7 cellular contexts compared by ENCODE assay signal in genomic region chr6:89412071-89413005, GRCh38. TPM values are rescaled to one million over a fixed set of nuclear protein-coding genes. Genes with fewer than 3 reads are reported as not detected.
DNase-seq lines count a peak whose midpoint lies in the region; ATAC-seq, FAIRE-seq and TF ChIP-seq lines count a peak whose summit lies in the region.

Gene RRAGD, minus strand, starts transcription at chr6:89412273. Its CDS starts 280 bp downstream, at chr6:89411993.

- TF ChIP-seq CTCF in GM13976 (IDR thresholded peaks at IDR 0.05; ENCODE audit: borderline replicate concordance, control extremely low read depth, extremely low read depth, insufficient read depth, missing control alignments) (no peak), VCaP (conservative IDR thresholded peaks at IDR 0.05) (peak; percentile 17; the same call in 1 of the 2 replicates), mammary epithelial cell (conservative IDR thresholded peaks at IDR 0.05 in 1 of 2, IDR thresholded peaks at IDR 0.05 in 1 of 2; ENCODE audit: extremely low read depth in 1 of 2, insufficient read depth in 1 of 2, low read depth in 1 of 2, low read length in 2 of 2) (no peak), keratinocyte (optimal IDR thresholded peaks at IDR 0.05 in 1 of 3, IDR thresholded peaks at IDR 0.05 in 1 of 3, conservative IDR thresholded peaks at IDR 0.05 in 1 of 3; ENCODE audit: extremely low read depth in 1 of 3, insufficient read depth in 2 of 3, low read length in 3 of 3) (no peak)

- CTCF ChIA-PET in mammary epithelial cell (lab: Charles Lee; ENCODE audit: low non-redundant PET) = no interaction called here

- H3K36me3 ChIP-seq in mammary epithelial cell (ENCODE audit: insufficient read depth, low read length) = no peaks in the 10 kb centered on the region
- no peaks in the 10 kb centered on the region for H3K36me3 ChIP-seq in keratinocyte (ENCODE audit: control insufficient read depth in 2 of 2, extremely low read depth in 1 of 2, insufficient read depth in 2 of 2, low read length in 2 of 2)

- H3K9ac ChIP-seq in mammary epithelial cell (ENCODE audit: insufficient read depth, low read length) (no peak within 1 kb of the TSS), keratinocyte (ENCODE audit: control insufficient read depth, extremely low read depth, insufficient read depth, low read length) (no peak within 1 kb of the TSS)

- H3K27ac ChIP-seq in VCaP (peak within 1 kb of the TSS; percentile 94), mammary epithelial cell (ENCODE audit: insufficient read depth, low read depth, low read length) (no peak within 1 kb of the TSS), keratinocyte (ENCODE audit: control insufficient read depth, insufficient read depth, low read length) (no peak within 1 kb of the TSS)

- H3K4me3 ChIP-seq in mammary epithelial cell (replicated peaks in 1 of 3; ENCODE audit: insufficient read depth in 1 of 3, low read depth in 2 of 3, low read length in 3 of 3) (peak within 1 kb of the TSS; percentile 54 to 64 (median 56)), keratinocyte (ENCODE audit: control insufficient read depth in 2 of 3, extremely low read depth in 1 of 3, insufficient read depth in 2 of 3, low read depth in 1 of 3, low read length in 3 of 3) (peak within 1 kb of the TSS; percentile 31 to 43 (median 40))

- no peaks in the 10 kb centered on the region for H3K79me2 ChIP-seq in mammary epithelial cell (ENCODE audit: insufficient read depth, low read length)
- H3K79me2 ChIP-seq in keratinocyte (ENCODE audit: control insufficient read depth, insufficient read depth, low read length) = no peaks in the 10 kb centered on the region

- H4K20me1 ChIP-seq in mammary epithelial cell (ENCODE audit: insufficient read depth, low read length) (no peaks in the 10 kb centered on the region), keratinocyte (ENCODE audit: control insufficient read depth, extremely low read depth, insufficient read depth, low read length) (no peaks in the 10 kb centered on the region)

- H3K9me3 ChIP-seq in mammary epithelial cell (replicated peaks; ENCODE audit: insufficient read depth, low read length) = no peaks in the 10 kb centered on the region
- H3K9me3 ChIP-seq in keratinocyte (ENCODE audit: control insufficient read depth, low read depth, low read length) = no peaks in the 10 kb centered on the region

- DNase-seq in GM13976 (ENCODE audit: low spot score) (peak; percentile 87), NCI-H1105 treated with DMSO at 0.1 percent for 48 hours (lab: John Stamatoyannopoulos, UW) (peak; percentile 68), mammary epithelial cell (peak; percentile 14), keratinocyte (ENCODE audit: low read depth, low spot score) (no peak)
- peak; percentile 52 for DNase-seq in stimulated activated CD4-positive, alpha-beta T cell treated with anti-CD3 and anti-CD28 coated beads, Interleukin-12 subunit alpha, Interleukin-12 subunit beta, amount 100 ng/mL, for 4 hours

- H3K27me3 ChIP-seq in mammary epithelial cell (ENCODE audit: insufficient read depth, low read length) (peaks cover 34% of the 10 kb centered on the region), keratinocyte (ENCODE audit: control insufficient read depth, extremely low read depth, insufficient read depth, low read length) (peaks cover 61% of the 10 kb centered on the region)

- WGBS in mammary epithelial cell (ENCODE audit: low coverage, missing lambda C conversion rate) = 4% methylated on average over 13 of the region's 85 CpGs

- no TSS peak for BruUV-seq in mammary epithelial cell (replicated peaks; lab: Mats Ljungman, UMichigan)

- H3K4me1 ChIP-seq in mammary epithelial cell (ENCODE audit: insufficient read depth, low read length) = peaks cover 17% of the 10 kb centered on the region
- no peaks in the 10 kb centered on the region for H3K4me1 ChIP-seq in keratinocyte (ENCODE audit: control insufficient read depth, extremely low read depth, insufficient read depth, low read length)

- FAIRE-seq in keratinocyte (lab: Jason Lieb, UNC) = no peak

- H2AFZ ChIP-seq in mammary epithelial cell (ENCODE audit: low read depth, low read length) = peak within 1 kb of the TSS; percentile 80
- H2AFZ ChIP-seq in keratinocyte (ENCODE audit: control insufficient read depth, low read length) = peak within 1 kb of the TSS; percentile 32

- in situ Hi-C loops in GM13976 (cut with MboI; ENCODE audit: low sequenced_read_pairs, unreplicated experiment) (no loop called here), mammary epithelial cell (cut with MboI; ENCODE audit: low sequenced_read_pairs in 2 of 2) (no loop called here)

- peak; percentile 77 for ATAC-seq in HG02623 (IDR thresholded peaks at IDR 0.05; ENCODE audit: unreplicated experiment)

- intact Hi-C loops in mammary epithelial cell (cut with micrococcal nuclease) = no loop called here

- dilution Hi-C loops in mammary epithelial cell (cut with HindIII; ENCODE audit: low sequenced_read_pairs) = no loop called here
- dilution Hi-C loops in keratinocyte (cut with MboI; ENCODE audit: extremely low pct_ligation_motif_present, low sequenced_read_pairs) = no loop called here

- H3K9me1 ChIP-seq in keratinocyte (ENCODE audit: control insufficient read depth, extremely low read depth, insufficient read depth, low read length) = no peaks in the 10 kb centered on the region

- peak within 1 kb of the TSS; percentile 98 for H3K4me2 ChIP-seq in mammary epithelial cell (ENCODE audit: insufficient read depth, low read depth, low read length)
- H3K4me2 ChIP-seq in keratinocyte (ENCODE audit: control insufficient read depth, extremely low read depth, insufficient read depth, low read depth, low read length) = peak within 1 kb of the TSS; percentile 66

RNA-seq across cellular contexts. Expression of gene RRAGD, which starts in this region (rescaled TPM):
- total RNA-seq in mammary epithelial cell = 1 to 10 TPM; 1.1 to 8.0 TPM
- polyA plus RNA-seq in mammary epithelial cell = 0.20 TPM
- 3.7 TPM for polyA minus RNA-seq in mammary epithelial cell
- 0.03 to 0.86 TPM (median 0.18 TPM) in 3 replicates for polyA plus RNA-seq in keratinocyte
- 2.5 TPM for polyA plus RNA-seq in keratinocyte (2011; ENCODE audit: low read depth)
- polyA plus RNA-seq in keratinocyte (2011; cell fraction: cytosol; rRNA removed) = 0.32 and 1.3 TPM in 2 replicates
- polyA plus RNA-seq in keratinocyte (2011; cell fraction: nucleus; rRNA removed) = 0.24 and 0.38 TPM in 2 replicates
- polyA plus RNA-seq in keratinocyte (2012; ENCODE audit: low replicate concordance) = 3.9 TPM in 1 of 2 replicates, not detected in the other
- 0.20 TPM in 1 of 3 replicates, not detected in the others for polyA minus RNA-seq in keratinocyte
- polyA minus RNA-seq in keratinocyte (2011; cell fraction: cytosol; rRNA and poly(A)+ RNA removed) = not detected
- polyA minus RNA-seq in keratinocyte (2011; cell fraction: nucleus; rRNA and poly(A)+ RNA removed) = 0.42 and 1.1 TPM in 2 replicates
